1 cellular context compared by ENCODE assay signal in the genomic region with DNA sequence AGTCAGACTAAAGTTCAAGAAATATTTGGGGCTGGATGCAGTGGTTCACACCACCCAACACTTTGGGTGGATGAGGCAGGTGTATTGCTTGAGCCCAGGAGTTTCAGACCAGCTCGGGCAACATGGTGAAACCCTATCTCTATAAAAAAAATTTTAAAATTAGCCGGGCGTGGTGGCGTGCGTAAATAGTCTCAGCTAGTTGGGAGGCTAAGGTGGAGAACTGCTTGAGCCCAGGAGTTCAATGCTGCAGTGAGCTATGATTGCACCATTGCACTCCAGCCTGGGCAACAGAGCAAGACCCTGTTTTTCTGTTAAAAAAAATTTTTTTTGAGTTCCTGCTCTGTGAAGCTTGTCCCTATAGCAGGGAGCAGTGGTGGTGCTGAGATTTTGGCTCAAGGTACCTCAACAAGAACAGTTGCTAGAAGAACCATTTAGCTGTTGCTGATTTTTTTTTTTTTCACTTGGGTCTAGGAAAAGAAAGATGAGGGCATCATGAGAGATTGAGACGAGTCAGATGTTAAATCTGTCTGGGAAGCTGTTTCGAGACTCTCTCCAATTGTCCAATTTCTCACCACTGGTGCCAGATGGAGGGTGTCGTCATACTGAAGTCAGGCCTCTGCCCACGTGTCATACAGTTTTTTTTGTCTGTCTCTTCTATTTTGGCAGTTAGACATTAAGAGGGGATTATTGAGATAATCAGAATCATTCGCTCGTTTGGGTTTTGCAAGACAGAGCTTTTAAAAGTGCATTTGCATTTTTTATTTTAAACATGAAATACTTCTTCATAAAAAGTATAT.
A peak's percentile ranks its signal among the peaks of the same experiment; 100 is the strongest.
TF ChIP-seq lines count a peak whose summit lies in the region.

No MANE protein-coding gene starts in this region.

TF ChIP-seq in K562, 482 proteins besides CTCF, POLR2A, EP300 and RAD21:
- TF ChIP-seq ZNF133 (CRISPR knock-in tag; IDR thresholded peaks at IDR 0.05) (no peak), NR2C2 (CRISPR knock-in tag; IDR thresholded peaks at IDR 0.05) (no peak), NR2C2 (tag; IDR thresholded peaks at IDR 0.05) (no peak), EZH2 (IDR thresholded peaks at IDR 0.05; ENCODE audit: borderline replicate concordance, low read depth, low read length) (no peak), ZNF121 (CRISPR knock-in tag; conservative IDR thresholded peaks at IDR 0.05) (peak; percentile 78)
- TF ChIP-seq, protein P1, sequence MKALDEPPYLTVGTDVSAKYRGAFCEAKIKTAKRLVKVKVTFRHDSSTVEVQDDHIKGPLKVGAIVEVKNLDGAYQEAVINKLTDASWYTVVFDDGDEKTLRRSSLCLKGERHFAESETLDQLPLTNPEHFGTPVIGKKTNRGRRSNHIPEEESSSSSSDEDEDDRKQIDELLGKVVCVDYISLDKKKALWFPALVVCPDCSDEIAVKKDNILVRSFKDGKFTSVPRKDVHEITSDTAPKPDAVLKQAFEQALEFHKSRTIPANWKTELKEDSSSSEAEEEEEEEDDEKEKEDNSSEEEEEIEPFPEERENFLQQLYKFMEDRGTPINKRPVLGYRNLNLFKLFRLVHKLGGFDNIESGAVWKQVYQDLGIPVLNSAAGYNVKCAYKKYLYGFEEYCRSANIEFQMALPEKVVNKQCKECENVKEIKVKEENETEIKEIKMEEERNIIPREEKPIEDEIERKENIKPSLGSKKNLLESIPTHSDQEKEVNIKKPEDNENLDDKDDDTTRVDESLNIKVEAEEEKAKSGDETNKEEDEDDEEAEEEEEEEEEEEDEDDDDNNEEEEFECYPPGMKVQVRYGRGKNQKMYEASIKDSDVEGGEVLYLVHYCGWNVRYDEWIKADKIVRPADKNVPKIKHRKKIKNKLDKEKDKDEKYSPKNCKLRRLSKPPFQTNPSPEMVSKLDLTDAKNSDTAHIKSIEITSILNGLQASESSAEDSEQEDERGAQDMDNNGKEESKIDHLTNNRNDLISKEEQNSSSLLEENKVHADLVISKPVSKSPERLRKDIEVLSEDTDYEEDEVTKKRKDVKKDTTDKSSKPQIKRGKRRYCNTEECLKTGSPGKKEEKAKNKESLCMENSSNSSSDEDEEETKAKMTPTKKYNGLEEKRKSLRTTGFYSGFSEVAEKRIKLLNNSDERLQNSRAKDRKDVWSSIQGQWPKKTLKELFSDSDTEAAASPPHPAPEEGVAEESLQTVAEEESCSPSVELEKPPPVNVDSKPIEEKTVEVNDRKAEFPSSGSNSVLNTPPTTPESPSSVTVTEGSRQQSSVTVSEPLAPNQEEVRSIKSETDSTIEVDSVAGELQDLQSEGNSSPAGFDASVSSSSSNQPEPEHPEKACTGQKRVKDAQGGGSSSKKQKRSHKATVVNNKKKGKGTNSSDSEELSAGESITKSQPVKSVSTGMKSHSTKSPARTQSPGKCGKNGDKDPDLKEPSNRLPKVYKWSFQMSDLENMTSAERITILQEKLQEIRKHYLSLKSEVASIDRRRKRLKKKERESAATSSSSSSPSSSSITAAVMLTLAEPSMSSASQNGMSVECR (CRISPR knock-in tag; IDR thresholded peaks at IDR 0.05) = no peak
- TF ChIP-seq, protein P2, sequence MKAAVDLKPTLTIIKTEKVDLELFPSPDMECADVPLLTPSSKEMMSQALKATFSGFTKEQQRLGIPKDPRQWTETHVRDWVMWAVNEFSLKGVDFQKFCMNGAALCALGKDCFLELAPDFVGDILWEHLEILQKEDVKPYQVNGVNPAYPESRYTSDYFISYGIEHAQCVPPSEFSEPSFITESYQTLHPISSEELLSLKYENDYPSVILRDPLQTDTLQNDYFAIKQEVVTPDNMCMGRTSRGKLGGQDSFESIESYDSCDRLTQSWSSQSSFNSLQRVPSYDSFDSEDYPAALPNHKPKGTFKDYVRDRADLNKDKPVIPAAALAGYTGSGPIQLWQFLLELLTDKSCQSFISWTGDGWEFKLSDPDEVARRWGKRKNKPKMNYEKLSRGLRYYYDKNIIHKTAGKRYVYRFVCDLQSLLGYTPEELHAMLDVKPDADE (conservative IDR thresholded peaks at IDR 0.05; ENCODE audit: control insufficient read depth, low read depth, low read length) = no peak
